In the genomic region with DNA sequence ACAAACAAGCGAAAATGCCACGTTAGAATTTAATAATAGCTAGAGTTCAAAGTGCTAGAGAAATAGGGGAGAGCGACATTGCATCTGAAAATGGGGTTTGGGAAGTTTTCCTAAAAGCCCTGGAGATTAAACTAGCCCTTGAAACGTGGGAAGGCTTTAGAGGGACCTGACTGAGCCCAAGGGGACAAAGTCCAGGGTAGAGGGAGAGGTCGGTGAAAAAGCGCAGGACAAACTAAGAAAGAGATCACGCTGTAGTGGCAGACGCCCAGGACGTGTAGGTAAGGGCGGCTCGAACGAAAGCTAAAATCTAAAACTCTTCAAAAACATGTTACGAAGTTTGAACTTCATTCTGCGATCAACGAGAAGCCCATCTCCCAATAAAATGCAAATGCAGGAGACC, we compare ENCODE assay signal across 2 cellular contexts.
TF ChIP-seq lines count a peak whose summit lies in the region.

No MANE protein-coding gene starts in this region.

TF ChIP-seq in A549, 52 proteins besides CTCF, POLR2A, EP300 and RAD21 (continued from another document):
- TF ChIP-seq, protein P1, sequence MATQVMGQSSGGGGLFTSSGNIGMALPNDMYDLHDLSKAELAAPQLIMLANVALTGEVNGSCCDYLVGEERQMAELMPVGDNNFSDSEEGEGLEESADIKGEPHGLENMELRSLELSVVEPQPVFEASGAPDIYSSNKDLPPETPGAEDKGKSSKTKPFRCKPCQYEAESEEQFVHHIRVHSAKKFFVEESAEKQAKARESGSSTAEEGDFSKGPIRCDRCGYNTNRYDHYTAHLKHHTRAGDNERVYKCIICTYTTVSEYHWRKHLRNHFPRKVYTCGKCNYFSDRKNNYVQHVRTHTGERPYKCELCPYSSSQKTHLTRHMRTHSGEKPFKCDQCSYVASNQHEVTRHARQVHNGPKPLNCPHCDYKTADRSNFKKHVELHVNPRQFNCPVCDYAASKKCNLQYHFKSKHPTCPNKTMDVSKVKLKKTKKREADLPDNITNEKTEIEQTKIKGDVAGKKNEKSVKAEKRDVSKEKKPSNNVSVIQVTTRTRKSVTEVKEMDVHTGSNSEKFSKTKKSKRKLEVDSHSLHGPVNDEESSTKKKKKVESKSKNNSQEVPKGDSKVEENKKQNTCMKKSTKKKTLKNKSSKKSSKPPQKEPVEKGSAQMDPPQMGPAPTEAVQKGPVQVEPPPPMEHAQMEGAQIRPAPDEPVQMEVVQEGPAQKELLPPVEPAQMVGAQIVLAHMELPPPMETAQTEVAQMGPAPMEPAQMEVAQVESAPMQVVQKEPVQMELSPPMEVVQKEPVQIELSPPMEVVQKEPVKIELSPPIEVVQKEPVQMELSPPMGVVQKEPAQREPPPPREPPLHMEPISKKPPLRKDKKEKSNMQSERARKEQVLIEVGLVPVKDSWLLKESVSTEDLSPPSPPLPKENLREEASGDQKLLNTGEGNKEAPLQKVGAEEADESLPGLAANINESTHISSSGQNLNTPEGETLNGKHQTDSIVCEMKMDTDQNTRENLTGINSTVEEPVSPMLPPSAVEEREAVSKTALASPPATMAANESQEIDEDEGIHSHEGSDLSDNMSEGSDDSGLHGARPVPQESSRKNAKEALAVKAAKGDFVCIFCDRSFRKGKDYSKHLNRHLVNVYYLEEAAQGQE (IDR thresholded peaks at IDR 0.05): no peak
- no peak for TF ChIP-seq FOSL2 (IDR thresholded peaks at IDR 0.05)
- no peak for TF ChIP-seq FOSL2 (CRISPR knock-in tag; IDR thresholded peaks at IDR 0.05)
- TF ChIP-seq EHMT2 (IDR thresholded peaks at IDR 0.05; ENCODE audit: low read depth): no peak
- TF ChIP-seq JUN (IDR thresholded peaks at IDR 0.05): no peak

TF ChIP-seq in IMR-90, 13 proteins besides CTCF, POLR2A, EP300 and RAD21 (continued from another document):
- TF ChIP-seq NFE2L2 (IDR thresholded peaks at IDR 0.05; ENCODE audit: low read depth, low read length) (no peak), CHD1 (IDR thresholded peaks at IDR 0.05; ENCODE audit: low read depth, low read length) (no peak), RCOR1 (IDR thresholded peaks at IDR 0.05; ENCODE audit: insufficient replicate concordance, low read length) (no peak), RFX5 (IDR thresholded peaks at IDR 0.05; ENCODE audit: low read depth, low read length) (no peak), MXI1 (IDR thresholded peaks at IDR 0.05; ENCODE audit: borderline replicate concordance, low read depth, low read length) (no peak), MAZ (IDR thresholded peaks at IDR 0.05; ENCODE audit: borderline replicate concordance, low read depth, low read length) (no peak)
- TF ChIP-seq, protein P2, sequence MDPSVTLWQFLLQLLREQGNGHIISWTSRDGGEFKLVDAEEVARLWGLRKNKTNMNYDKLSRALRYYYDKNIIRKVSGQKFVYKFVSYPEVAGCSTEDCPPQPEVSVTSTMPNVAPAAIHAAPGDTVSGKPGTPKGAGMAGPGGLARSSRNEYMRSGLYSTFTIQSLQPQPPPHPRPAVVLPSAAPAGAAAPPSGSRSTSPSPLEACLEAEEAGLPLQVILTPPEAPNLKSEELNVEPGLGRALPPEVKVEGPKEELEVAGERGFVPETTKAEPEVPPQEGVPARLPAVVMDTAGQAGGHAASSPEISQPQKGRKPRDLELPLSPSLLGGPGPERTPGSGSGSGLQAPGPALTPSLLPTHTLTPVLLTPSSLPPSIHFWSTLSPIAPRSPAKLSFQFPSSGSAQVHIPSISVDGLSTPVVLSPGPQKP (IDR thresholded peaks at IDR 0.05; ENCODE audit: borderline replicate concordance, low read depth, low read length): no peak
- TF ChIP-seq, protein P3, sequence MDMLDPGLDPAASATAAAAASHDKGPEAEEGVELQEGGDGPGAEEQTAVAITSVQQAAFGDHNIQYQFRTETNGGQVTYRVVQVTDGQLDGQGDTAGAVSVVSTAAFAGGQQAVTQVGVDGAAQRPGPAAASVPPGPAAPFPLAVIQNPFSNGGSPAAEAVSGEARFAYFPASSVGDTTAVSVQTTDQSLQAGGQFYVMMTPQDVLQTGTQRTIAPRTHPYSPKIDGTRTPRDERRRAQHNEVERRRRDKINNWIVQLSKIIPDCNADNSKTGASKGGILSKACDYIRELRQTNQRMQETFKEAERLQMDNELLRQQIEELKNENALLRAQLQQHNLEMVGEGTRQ (IDR thresholded peaks at IDR 0.05; ENCODE audit: low read depth, low read length): no peak
